Comparison of ENCODE assay signal across 20 cellular contexts in genomic region chr17:57312242-57312641, GRCh38. TPM values are rescaled to one million over a fixed set of nuclear protein-coding genes. Genes with fewer than 3 reads are reported as not detected.
DNase-seq lines count a peak whose midpoint lies in the region; ATAC-seq and TF ChIP-seq lines count a peak whose summit lies in the region.
"Had no signal": no experiment of that assay in that cellular context is flagged by ENCODE, and none has a peak within 500 bp of the region (broad histone marks: within the 10 kb centered on the region; RNA-seq: fewer than 3 reads in every experiment).

No MANE protein-coding gene starts in this region.

- DNase-seq in T-helper 17 cell (no peak), left colon (no peak), chondrocyte (ENCODE audit: low spot score) (no peak)
- no peak for DNase-seq in natural killer cell treated with Interleukin-12 subunit alpha and Interleukin-12 subunit beta and Interleukin-15 and Interleukin-18, amount 100 ng/mL, for 72 hours (ENCODE audit: low spot score)
- no peak for DNase-seq in activated CD4-positive, alpha-beta T cell treated with anti-CD3 and anti-CD28 coated beads for 48 hours
- DNase-seq: CD8-positive, alpha-beta T cell; DMS79 treated with DMSO at 0.1 percent for 48 hours; GDM1; GOT3; HFFc6; IMR-90; NCI-H1048; NCI-H1694 treated with DMSO at 0.1 percent for 48 hours; NCI-H446; NCI-H748 treated with DMSO at 0.1 percent for 48 hours; SHP77 treated with DMSO at 0.1 percent for 48 hours had no signal

- H3K27ac ChIP-seq in BLaER1 (peak overlapping the region; percentile 32; the same call in 1 of the 2 replicates), HUES48 (ENCODE audit: low read depth, low read length) (peak overlapping the region; percentile 14)
- H3K27ac ChIP-seq: A549 had no signal

- H3K9me3 ChIP-seq in BLaER1 = no peaks in the 10 kb centered on the region
- H3K9me3 ChIP-seq in HUES48 (ENCODE audit: control insufficient read depth, insufficient read depth, low read length) = no peaks in the 10 kb centered on the region
- no peaks in the 10 kb centered on the region for H3K9me3 ChIP-seq in T-helper 17 cell (ENCODE audit: control insufficient read depth, low read length, poor library complexity, severe bottlenecking)
- H3K9me3 ChIP-seq: A549 had no signal

- H3K27me3 ChIP-seq in BLaER1 = no peaks in the 10 kb centered on the region
- no peaks in the 10 kb centered on the region for H3K27me3 ChIP-seq in HUES48 (ENCODE audit: control insufficient read depth, insufficient read depth, low read length)

- intact Hi-C loops in left colon (cut with DNase I, micrococcal nuclease) = no loop called here

- peaks cover 100% of the 10 kb centered on the region for H3K36me3 ChIP-seq in BLaER1
- peaks cover 6% of the 10 kb centered on the region; the same call in 1 of the 2 replicates for H3K36me3 ChIP-seq in HUES48 (ENCODE audit: control insufficient read depth, insufficient read depth, low read length)

- no peak for TF ChIP-seq CTCF in chondrocyte (IDR thresholded peaks at IDR 0.05)

- H3K4me1 ChIP-seq in BLaER1 (peaks cover 53% of the 10 kb centered on the region), HUES48 (ENCODE audit: control insufficient read depth, insufficient read depth, low read length) (peaks cover 44% of the 10 kb centered on the region)

- no peak overlapping the region for H3K9ac ChIP-seq in BLaER1
- no peak overlapping the region for H3K9ac ChIP-seq in HUES48 (ENCODE audit: low read depth, low read length)

- H3K4me1 Mint-ChIP-seq in T-helper 17 cell = peaks cover 28% of the 10 kb centered on the region
- peaks cover 0 to 8% of the 10 kb centered on the region in 2 donors for H3K4me1 Mint-ChIP-seq in natural killer cell treated with Interleukin-12 subunit alpha and Interleukin-12 subunit beta and Interleukin-15 and Interleukin-18, amount 100 ng/mL, for 72 hours (ENCODE audit: low read depth in 2 of 2)
- H3K4me1 Mint-ChIP-seq in chondrocyte (ENCODE audit: low read depth) = no peaks in the 10 kb centered on the region

- no peaks in the 10 kb centered on the region for H3K27me3 Mint-ChIP-seq in T-helper 17 cell
- no peaks in the 10 kb centered on the region for H3K27me3 Mint-ChIP-seq in natural killer cell treated with Interleukin-12 subunit alpha and Interleukin-12 subunit beta and Interleukin-15 and Interleukin-18, amount 100 ng/mL, for 72 hours
- no peaks in the 10 kb centered on the region for H3K27me3 Mint-ChIP-seq in chondrocyte (ENCODE audit: low read depth)

- H3K4me3 Mint-ChIP-seq in T-helper 17 cell (no peak overlapping the region), chondrocyte (ENCODE audit: unreplicated experiment) (no peak overlapping the region)
- no peak overlapping the region for H3K4me3 Mint-ChIP-seq in natural killer cell treated with Interleukin-12 subunit alpha and Interleukin-12 subunit beta and Interleukin-15 and Interleukin-18, amount 100 ng/mL, for 72 hours
- H3K4me3 Mint-ChIP-seq: CD8-positive, alpha-beta T cell; HFFc6 had no signal

- H3K27ac Mint-ChIP-seq in T-helper 17 cell (peak overlapping the region; percentile 39), chondrocyte (ENCODE audit: unreplicated experiment) (no peak overlapping the region)
- no peak overlapping the region for H3K27ac Mint-ChIP-seq in natural killer cell treated with Interleukin-12 subunit alpha and Interleukin-12 subunit beta and Interleukin-15 and Interleukin-18, amount 100 ng/mL, for 72 hours
- H3K27ac Mint-ChIP-seq: CD8-positive, alpha-beta T cell; HFFc6 had no signal

- H3K9me3 Mint-ChIP-seq in natural killer cell treated with Interleukin-12 subunit alpha and Interleukin-12 subunit beta and Interleukin-15 and Interleukin-18, amount 100 ng/mL, for 72 hours = no peaks in the 10 kb centered on the region
- H3K9me3 Mint-ChIP-seq in chondrocyte (ENCODE audit: low read depth) = no peaks in the 10 kb centered on the region
- H3K9me3 Mint-ChIP-seq: CD8-positive, alpha-beta T cell; HFFc6 had no signal

- no peak overlapping the region for H3K4me3 ChIP-seq in BLaER1
- no peak overlapping the region for H3K4me3 ChIP-seq in HUES48 (ENCODE audit: low read depth, low read length)
- H3K4me3 ChIP-seq: A549 had no signal

- ATAC-seq in T-helper 17 cell = no peak
- peak; percentile 5 for ATAC-seq in left colon
- ATAC-seq in natural killer cell treated with Interleukin-12 subunit alpha and Interleukin-12 subunit beta and Interleukin-15 and Interleukin-18, amount 100 ng/mL, for 72 hours = no peak
- no peak for ATAC-seq in HG03378 (IDR thresholded peaks at IDR 0.05; ENCODE audit: unreplicated experiment)
- ATAC-seq: A549; CD8-positive, alpha-beta T cell had no signal

- H4K20me1 ChIP-seq in BLaER1 = peaks cover 100% of the 10 kb centered on the region

- H3K36me3 Mint-ChIP-seq in T-helper 17 cell (ENCODE audit: low read depth) = peaks cover 3% of the 10 kb centered on the region
- H3K36me3 Mint-ChIP-seq in natural killer cell treated with Interleukin-12 subunit alpha and Interleukin-12 subunit beta and Interleukin-15 and Interleukin-18, amount 100 ng/mL, for 72 hours = no peaks in the 10 kb centered on the region
- H3K36me3 Mint-ChIP-seq in chondrocyte (ENCODE audit: low read depth) = peaks cover 3% of the 10 kb centered on the region

- H3K4me2 ChIP-seq in BLaER1 = peak overlapping the region; percentile 40
- H3K4me2 ChIP-seq: A549 had no signal

RNA-seq across cellular contexts. Expression of gene MSI2, which starts 55.9 kb away (rescaled TPM):
- total RNA-seq in T-helper 17 cell = 100 to 1,000 TPM; 148 to 151 TPM
- total RNA-seq in left colon = 10 to 100 TPM; 65.5 to 81.0 TPM
- 100 to 1,000 TPM in 1 of 2 donors, 10 to 100 TPM in 1; 51.3 to 126 TPM for total RNA-seq in natural killer cell treated with Interleukin-12 subunit alpha and Interleukin-12 subunit beta and Interleukin-15 and Interleukin-18, amount 100 ng/mL, for 72 hours
- total RNA-seq in chondrocyte = 23.1 to 55.2 TPM (median 25.5 TPM) in 3 replicates
